Comparison of ENCODE assay signal across 22 cellular contexts in genomic region chr13:66462187-66462586, GRCh38.
"Had no signal": no experiment of that assay in that cellular context is flagged by ENCODE, and none has a peak within 500 bp of the region (broad histone marks: within the 10 kb centered on the region; RNA-seq: fewer than 3 reads in every experiment).

No MANE protein-coding gene starts in this region.

- H3K36me3 ChIP-seq: breast epithelium, esophagus muscularis mucosa, transverse colon, uterus had no signal

- ATAC-seq: activated T-cell treated with anti-CD3 and anti-CD28 coated beads, Interleukin-2, amount 50 U/mL, for 4 hours; left ventricle myocardium superior; naive thymus-derived CD8-positive, alpha-beta T cell; stimulated activated naive B cell treated with anti-CD40 and anti-IgM and Interleukin-4, amounts not matched to agents 10 μg/mL and 1 μg/mL and 100 μg/mL, for 72 hours; WTC11 had no signal

- H3K27ac ChIP-seq: breast epithelium, esophagus muscularis mucosa, transverse colon, uterus had no signal

- H3K9me3 ChIP-seq: breast epithelium, esophagus muscularis mucosa, transverse colon, uterus had no signal

- H3K4me3 ChIP-seq: breast epithelium, esophagus muscularis mucosa, transverse colon, uterus had no signal

- H3K4me1 ChIP-seq: breast epithelium, transverse colon, uterus had no signal

- H3K27me3 ChIP-seq: breast epithelium, esophagus muscularis mucosa, transverse colon, uterus had no signal

- DNase-seq: activated CD4-positive, alpha-beta T cell treated with anti-CD3 and anti-CD28 coated beads, Interleukin-2, amount 50 U/mL, for 4 hours; activated CD8-positive, alpha-beta memory T cell treated with anti-CD3 and anti-CD28 coated beads for 24 hours; activated CD8-positive, alpha-beta memory T cell treated with anti-CD3 and anti-CD28 coated beads, Interleukin-2, amount 50 U/mL, for 4 hours; activated naive CD4-positive, alpha-beta T cell treated with Interleukin-2 at 50 U/mL for 16 hours; activated naive CD8-positive, alpha-beta T cell treated with anti-CD3 and anti-CD28 coated beads, Interleukin-2, amount 10 ng/mL, durations not matched to agents 7 days and 5 days; activated T-cell treated with anti-CD3 and anti-CD28 coated beads, Interleukin-2, amount 50 U/mL, for 4 hours; amniotic stem cell; effector memory CD4-positive, alpha-beta T cell; glutamatergic neuron; hippocampal formation; left ventricle myocardium superior; mammary epithelial cell; naive thymus-derived CD8-positive, alpha-beta T cell; retina; stimulated activated CD4-positive, alpha-beta T cell treated with anti-CD3 and anti-CD28 coated beads, Interleukin-2, amount 100 ng/mL, for 48 hours; stimulated activated CD8-positive, alpha-beta memory T cell treated with anti-CD3 and anti-CD28 coated beads, Interleukin-4, amount 100 ng/mL, for 48 hours; stimulated activated naive B cell treated with anti-CD40 and anti-IgM and Interleukin-4, amounts not matched to agents 10 μg/mL and 1 μg/mL and 100 μg/mL, for 72 hours; transverse colon; uterus had no signal
